Comparison of ENCODE assay signal across 14 cellular contexts in genomic region chr10:46540412-46541016, GRCh38. TPM values are rescaled to one million over a fixed set of nuclear protein-coding genes. Genes with fewer than 3 reads are reported as not detected.
DNase-seq lines count a peak whose midpoint lies in the region; ATAC-seq and TF ChIP-seq lines count a peak whose summit lies in the region.
"Had no signal": no experiment of that assay in that cellular context is flagged by ENCODE, and none has a peak within 500 bp of the region (broad histone marks: within the 10 kb centered on the region; RNA-seq: fewer than 3 reads in every experiment).

No MANE protein-coding gene starts in this region.

- H3K4me1 ChIP-seq in right atrium auricular region (peaks cover 0 to 10% of the 10 kb centered on the region in 2 donors), muscle layer of duodenum (ENCODE audit: control insufficient read depth in 1 of 2, insufficient read depth in 2 of 2, low read length in 2 of 2) (peaks cover 8 to 9% of the 10 kb centered on the region in 2 donors), upper lobe of right lung (peaks cover 20% of the 10 kb centered on the region)

- H3K27ac ChIP-seq in right atrium auricular region, result no peak overlapping the region
- H3K27ac ChIP-seq in coronary artery, result peak overlapping the region in 1 of 2 donors; percentile 43
- peak overlapping the region; percentile 68 for H3K27ac ChIP-seq in muscle layer of duodenum (ENCODE audit: low read length)
- peak overlapping the region; percentile 58 for H3K27ac ChIP-seq in upper lobe of right lung

- H3K27me3 ChIP-seq in right atrium auricular region, result no peaks in the 10 kb centered on the region
- peaks cover 8% of the 10 kb centered on the region for H3K27me3 ChIP-seq in muscle layer of duodenum (ENCODE audit: low read depth, low read length)
- peaks cover 7% of the 10 kb centered on the region for H3K27me3 ChIP-seq in upper lobe of right lung

- peak; percentile 75 for DNase-seq in cardiac septum (ENCODE audit: low spot score)
- no peak for DNase-seq in right atrium auricular region (ENCODE audit: low spot score)
- no peak for DNase-seq in coronary artery (ENCODE audit: low spot score)
- DNase-seq in upper lobe of right lung, result peak; percentile 62
- DNase-seq in NCI-H2171 (lab: John Stamatoyannopoulos, UW), result no peak
- no peak for DNase-seq in T-helper 9 cell
- DNase-seq: activated CD4-positive, alpha-beta T cell treated with anti-CD3 and anti-CD28 coated beads, Interleukin-2, amount 50 U/mL, for 4 hours; C1 segment of cervical spinal cord; midbrain; NCI-H2171 treated with DMSO at 0.1 percent for 48 hours had no signal

- H3K4me3 ChIP-seq in right atrium auricular region, result peak overlapping the region in 1 of 2 donors; percentile 37
- H3K4me3 ChIP-seq in coronary artery, result peak overlapping the region; percentile 61
- peak overlapping the region in 1 of 2 donors; percentile 14 for H3K4me3 ChIP-seq in muscle layer of duodenum (ENCODE audit: low read depth in 1 of 2, low read length in 2 of 2)
- H3K4me3 ChIP-seq in upper lobe of right lung, result peak overlapping the region; percentile 34

- intact Hi-C loops in cardiac septum (cut with DNase I) (no loop called here), upper lobe of right lung (cut with DNase I) (no loop called here)

- ATAC-seq in upper lobe of right lung (no peak), HG03571 (IDR thresholded peaks at IDR 0.05; ENCODE audit: unreplicated experiment) (no peak)

- H3K36me3 ChIP-seq in right atrium auricular region, result no peaks in the 10 kb centered on the region
- no peaks in the 10 kb centered on the region for H3K36me3 ChIP-seq in muscle layer of duodenum (ENCODE audit: control insufficient read depth in 1 of 2, insufficient read depth in 2 of 2, low read length in 2 of 2)
- no peaks in the 10 kb centered on the region for H3K36me3 ChIP-seq in upper lobe of right lung

- H3K9me3 ChIP-seq in right atrium auricular region (no peaks in the 10 kb centered on the region), muscle layer of duodenum (ENCODE audit: control insufficient read depth in 1 of 2, low read length in 2 of 2) (no peaks in the 10 kb centered on the region), upper lobe of right lung (no peaks in the 10 kb centered on the region)

- no peak for TF ChIP-seq CTCF in right atrium auricular region (IDR thresholded peaks at IDR 0.05)
- no peak for TF ChIP-seq CTCF in coronary artery (IDR thresholded peaks at IDR 0.05)
- no peak for TF ChIP-seq CTCF in upper lobe of right lung (IDR thresholded peaks at IDR 0.05)

RNA-seq across cellular contexts. Expression of gene GPRIN2, which starts 15.9 kb away (rescaled TPM):
- total RNA-seq in cardiac septum, result not detected
- under 1 TPM; 0.26 to 0.67 TPM for total RNA-seq in right atrium auricular region
- total RNA-seq in upper lobe of right lung, result 56.2 TPM
- total RNA-seq: HT1080, SK-MEL-5 had no signal

RNA-seq across cellular contexts. Expression of gene SYT15, which starts 38.4 kb away (rescaled TPM):
- 6.7 TPM for total RNA-seq in cardiac septum
- 1 to 10 TPM; 1.5 to 2.7 TPM for total RNA-seq in right atrium auricular region
- total RNA-seq in upper lobe of right lung, result 45.4 TPM
- total RNA-seq: SK-MEL-5 had no signal

Comparison
In these comparisons a context has a peak if more than half of its experiments do, and no peak if none do; other contexts are left out.
1. DNase-seq: peak in cardiac septum (single experiment) and upper lobe of right lung (single experiment); none in right atrium auricular region (single experiment), coronary artery (single experiment), NCI-H2171 (single experiment) and T-helper 9 cell (single experiment).
2. H3K27ac ChIP-seq: peak in muscle layer of duodenum (single experiment) and upper lobe of right lung (single experiment); none in right atrium auricular region (0 of 2).
3. RNA of gene GPRIN2, which starts 15.9 kb away (total RNA-seq): 56.2 TPM in upper lobe of right lung (single experiment); 0.26 to 0.67 TPM in right atrium auricular region and not detected in cardiac septum (single experiment); every median in the first group is over 10 times any median in the second.